Comparison of ENCODE assay signal across 7 cellular contexts in the genomic region with DNA sequence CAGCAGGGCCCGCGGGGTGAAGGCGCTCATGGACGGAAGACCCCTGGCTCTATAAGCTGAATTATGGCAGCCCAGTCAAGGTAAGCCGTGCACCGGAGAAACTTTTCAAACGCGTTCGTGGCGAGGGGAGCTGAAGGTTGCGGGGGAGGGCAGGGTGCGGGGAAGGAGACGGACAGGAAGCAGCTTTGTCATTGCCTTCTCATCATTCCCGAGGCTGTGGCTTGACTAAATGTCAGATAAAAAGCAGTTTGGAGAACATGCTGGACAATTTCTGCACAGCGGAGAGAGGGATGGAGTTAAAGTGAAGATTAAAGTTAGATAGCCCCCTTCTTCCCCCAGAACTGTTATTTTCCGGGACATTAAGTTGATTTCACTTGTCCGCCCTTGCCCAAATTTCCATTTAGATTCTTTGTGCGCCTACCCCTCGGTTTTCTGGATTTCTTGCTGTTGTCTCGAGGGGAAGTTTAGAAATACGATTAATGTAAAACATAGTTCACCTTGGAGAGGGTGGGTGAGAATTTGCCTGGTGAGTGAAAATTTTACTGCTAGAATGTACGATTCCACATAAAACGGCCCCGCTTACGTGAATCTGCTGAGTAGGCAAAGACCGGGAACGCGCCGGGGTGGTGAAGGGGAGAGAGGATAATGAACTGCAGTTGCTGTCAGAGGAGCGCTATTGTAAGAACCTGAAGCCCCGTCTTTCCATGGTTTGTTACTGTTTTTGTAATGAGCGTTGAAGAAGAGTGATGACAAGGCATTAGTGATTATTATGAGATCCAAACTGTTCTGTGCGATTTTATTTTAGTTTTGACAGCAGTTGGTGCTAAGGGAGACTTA.
DNase-seq lines count a peak whose midpoint lies in the region; ATAC-seq lines count a peak whose summit lies in the region.

No MANE protein-coding gene starts in this region.

- H3K36me3 ChIP-seq in effector memory CD4-positive, alpha-beta T cell (ENCODE audit: control insufficient read depth, insufficient read depth, low read length) = no peaks in the 10 kb centered on the region
- no peaks in the 10 kb centered on the region for H3K36me3 ChIP-seq in mesodermal cell (ENCODE audit: control insufficient read depth, insufficient read depth, low read length)

- ATAC-seq in GM19452 (IDR thresholded peaks at IDR 0.05; ENCODE audit: unreplicated experiment) = peak; percentile 0
- ATAC-seq in stimulated activated effector memory CD8-positive, alpha-beta T cell treated with anti-CD3 and anti-CD28 coated beads, Interleukin-12 subunit alpha, Interleukin-12 subunit beta, amount 100 ng/mL, for 72 hours = peak; percentile 24

- peak overlapping the region; percentile 81 for H3K27ac ChIP-seq in effector memory CD4-positive, alpha-beta T cell (ENCODE audit: insufficient read depth, low read length, poor library complexity, severe bottlenecking)
- H3K27ac ChIP-seq in mesodermal cell (ENCODE audit: low read depth, low read length, severe bottlenecking) = peak overlapping the region; percentile 99

- H3K4me1 ChIP-seq in effector memory CD4-positive, alpha-beta T cell (ENCODE audit: control insufficient read depth, insufficient read depth, low read length, poor library complexity, severe bottlenecking) = peaks cover 13% of the 10 kb centered on the region
- H3K4me1 ChIP-seq in mesodermal cell (ENCODE audit: control insufficient read depth, insufficient read depth, low read length, poor library complexity, severe bottlenecking) = peaks cover 37% of the 10 kb centered on the region

- peaks cover 29% of the 10 kb centered on the region for H3K36me3 Mint-ChIP-seq in stimulated activated effector memory CD8-positive, alpha-beta T cell treated with anti-CD3 and anti-CD28 coated beads, Interleukin-12 subunit alpha, Interleukin-12 subunit beta, amount 100 ng/mL, for 72 hours

- peak overlapping the region; percentile 99 for H3K27ac Mint-ChIP-seq in stimulated activated effector memory CD8-positive, alpha-beta T cell treated with anti-CD3 and anti-CD28 coated beads, Interleukin-12 subunit alpha, Interleukin-12 subunit beta, amount 100 ng/mL, for 72 hours

- no peaks in the 10 kb centered on the region for H3K9me3 ChIP-seq in effector memory CD4-positive, alpha-beta T cell (ENCODE audit: control insufficient read depth, low read length)
- H3K9me3 ChIP-seq in mesodermal cell (ENCODE audit: control insufficient read depth, low read length) = no peaks in the 10 kb centered on the region

- 1% methylated on average over 23 to 28 of the region's 33 CpGs for WGBS in mesodermal cell (ENCODE audit: insufficient coverage in 2 of 2), 2 experiments

- no peaks in the 10 kb centered on the region for H3K27me3 ChIP-seq in effector memory CD4-positive, alpha-beta T cell (replicated peaks; ENCODE audit: control insufficient read depth, insufficient read depth, low read length, poor library complexity, severe bottlenecking)

- peaks cover 48% of the 10 kb centered on the region for H3K4me1 Mint-ChIP-seq in stimulated activated effector memory CD8-positive, alpha-beta T cell treated with anti-CD3 and anti-CD28 coated beads, Interleukin-12 subunit alpha, Interleukin-12 subunit beta, amount 100 ng/mL, for 72 hours

- no peaks in the 10 kb centered on the region for H3K9me3 Mint-ChIP-seq in stimulated activated effector memory CD8-positive, alpha-beta T cell treated with anti-CD3 and anti-CD28 coated beads, Interleukin-12 subunit alpha, Interleukin-12 subunit beta, amount 100 ng/mL, for 72 hours

- H3K4me3 Mint-ChIP-seq in stimulated activated effector memory CD8-positive, alpha-beta T cell treated with anti-CD3 and anti-CD28 coated beads, Interleukin-12 subunit alpha, Interleukin-12 subunit beta, amount 100 ng/mL, for 72 hours = peak overlapping the region; percentile 91

- peak overlapping the region; percentile 91 for H3K4me3 ChIP-seq in effector memory CD4-positive, alpha-beta T cell (ENCODE audit: insufficient read depth, low read depth, low read length, poor library complexity, severe bottlenecking)
- peak overlapping the region; percentile 83 for H3K4me3 ChIP-seq in mesodermal cell (ENCODE audit: extremely low read depth, insufficient read depth, low read length, poor library complexity, severe bottlenecking)

- DNase-seq in NCI-H2171 treated with DMSO at 0.1 percent for 48 hours (lab: John Stamatoyannopoulos, UW) (peak; percentile 64), foreskin melanocyte (no peak)
- DNase-seq in activated CD4-positive, alpha-beta T cell treated with anti-CD3 and anti-CD28 coated beads, Interleukin-2, amount 50 U/mL, for 1 hour = peak; percentile 22
- peak in 2 of 3 donors; percentile 19 to 20 for DNase-seq in effector memory CD4-positive, alpha-beta T cell
- DNase-seq in stimulated activated effector memory CD8-positive, alpha-beta T cell treated with anti-CD3 and anti-CD28 coated beads, Interleukin-12 subunit alpha, Interleukin-12 subunit beta, amount 100 ng/mL, for 72 hours (ENCODE audit: low spot score in 2 of 2) = peak in 1 of 2 donors; percentile 62
